1 cellular context compared by ENCODE assay signal in genomic region chr4:6177587-6178197, GRCh38.
TF ChIP-seq lines count a peak whose summit lies in the region.

No MANE protein-coding gene starts in this region.

TF ChIP-seq in WTC11, 78 proteins besides CTCF, POLR2A, EP300 and RAD21 (continued from another document):
- TF ChIP-seq CBFB (CRISPR knock-in tag; IDR thresholded peaks at IDR 0.05; ENCODE audit: low read depth), result no peak
- TF ChIP-seq ZNF532 (CRISPR knock-in tag; IDR thresholded peaks at IDR 0.05; ENCODE audit: borderline replicate concordance), result no peak
- TF ChIP-seq USF1 (CRISPR knock-in tag; IDR thresholded peaks at IDR 0.05), result no peak
- no peak for TF ChIP-seq E2F5 (CRISPR knock-in tag; IDR thresholded peaks at IDR 0.05)
- TF ChIP-seq TCF7 (CRISPR knock-in tag; IDR thresholded peaks at IDR 0.05; ENCODE audit: low read depth), result no peak
- TF ChIP-seq ZSCAN18 (CRISPR knock-in tag; IDR thresholded peaks at IDR 0.05), result no peak
